Comparison of ENCODE assay signal across 18 cellular contexts in genomic region chr14:61417890-61418455, GRCh38.
DNase-seq lines count a peak whose midpoint lies in the region; ATAC-seq and TF ChIP-seq lines count a peak whose summit lies in the region.
"Had no signal": no experiment of that assay in that cellular context is flagged by ENCODE, and none has a peak within 500 bp of the region (broad histone marks: within the 10 kb centered on the region; RNA-seq: fewer than 3 reads in every experiment).

No MANE protein-coding gene starts in this region.

- POLR2A ChIA-PET in activated CD4-positive, alpha-beta T cell treated with anti-CD3 and anti-CD28 coated beads, Interleukin-2, amount 10 ng/mL, durations not matched to agents 7 days and 5 days (lab: Charles Lee) = no interaction called here
- POLR2A ChIA-PET in CD4-positive, alpha-beta memory T cell (lab: Charles Lee; ENCODE audit: partially characterized antibody) = interaction anchor here (1.1 to 2.9 kb wide), 3 partner anchors 13 to 96 kb away, joined by 3 to 13 read pairs (median 5); partner anchors contain the start of gene PRKCH
- POLR2A ChIA-PET in activated naive CD8-positive, alpha-beta T cell treated with anti-CD3 and anti-CD28 coated beads, Interleukin-2, amount 10 ng/mL, durations not matched to agents 7 days and 5 days (lab: Charles Lee) = interaction anchor here (0.9 to 1.2 kb wide), 3 partner anchors 13 to 97 kb away, joined by 3 to 4 read pairs (median 4); partner anchors contain the start of gene PRKCH

- no peak for DNase-seq in activated CD4-positive, alpha-beta T cell treated with anti-CD3 and anti-CD28 coated beads, Interleukin-2, amount 10 ng/mL, durations not matched to agents 7 days and 5 days
- DNase-seq in activated CD4-positive, alpha-beta T cell treated with anti-CD3 and anti-CD28 coated beads for 48 hours = no peak
- DNase-seq in CD4-positive, alpha-beta memory T cell = no peak
- no peak for DNase-seq in activated naive CD8-positive, alpha-beta T cell treated with anti-CD3 and anti-CD28 coated beads, Interleukin-2, amount 10 ng/mL, durations not matched to agents 7 days and 5 days
- no peak for DNase-seq in natural killer cell treated with Interleukin-12 subunit alpha and Interleukin-12 subunit beta and Interleukin-15 and Interleukin-18, amount 100 ng/mL, for 72 hours (ENCODE audit: low spot score)
- no peak for DNase-seq in amygdala (lab: John Stamatoyannopoulos, UW)
- DNase-seq in coronary artery (ENCODE audit: low spot score) = no peak
- DNase-seq: activated CD4-positive, alpha-beta T cell treated with anti-CD3 and anti-CD28 coated beads, Interleukin-2, amount 50 U/mL, for 4 hours; body of pancreas; dorsolateral prefrontal cortex; head of caudate nucleus; KG1; NCI-H1092 treated with DMSO at 0.1 percent for 48 hours had no signal

- H3K4me1 Mint-ChIP-seq in activated CD4-positive, alpha-beta T cell treated with anti-CD3 and anti-CD28 coated beads, Interleukin-2, amount 10 ng/mL, durations not matched to agents 7 days and 5 days = peaks cover 9% of the 10 kb centered on the region
- H3K4me1 Mint-ChIP-seq in CD4-positive, alpha-beta memory T cell = peaks cover 0 to 67% (median 33%) of the 10 kb centered on the region in 4 donors
- H3K4me1 Mint-ChIP-seq in activated naive CD8-positive, alpha-beta T cell treated with anti-CD3 and anti-CD28 coated beads, Interleukin-2, amount 10 ng/mL, durations not matched to agents 7 days and 5 days = peaks cover 72% of the 10 kb centered on the region
- peaks cover 9 to 62% of the 10 kb centered on the region in 2 donors for H3K4me1 Mint-ChIP-seq in natural killer cell treated with Interleukin-12 subunit alpha and Interleukin-12 subunit beta and Interleukin-15 and Interleukin-18, amount 100 ng/mL, for 72 hours (ENCODE audit: low read depth in 2 of 2)

- no peaks in the 10 kb centered on the region for H3K27me3 ChIP-seq in CD4-positive, alpha-beta memory T cell (ENCODE audit: insufficient read depth, low read length)
- H3K27me3 ChIP-seq: body of pancreas, SJSA1 had no signal

- no peak overlapping the region for H3K4me3 Mint-ChIP-seq in activated CD4-positive, alpha-beta T cell treated with anti-CD3 and anti-CD28 coated beads, Interleukin-2, amount 10 ng/mL, durations not matched to agents 7 days and 5 days
- H3K4me3 Mint-ChIP-seq in CD4-positive, alpha-beta memory T cell = peak overlapping the region in 7 of 8 donors; percentile 19 to 74 (median 41)
- peak overlapping the region; percentile 61 for H3K4me3 Mint-ChIP-seq in activated naive CD8-positive, alpha-beta T cell treated with anti-CD3 and anti-CD28 coated beads, Interleukin-2, amount 10 ng/mL, durations not matched to agents 7 days and 5 days
- H3K4me3 Mint-ChIP-seq in natural killer cell treated with Interleukin-12 subunit alpha and Interleukin-12 subunit beta and Interleukin-15 and Interleukin-18, amount 100 ng/mL, for 72 hours = peak overlapping the region; percentile 61
- H3K4me3 Mint-ChIP-seq: neural crest cell; stimulated activated memory B cell treated with anti-CD40 and anti-IgM and Interleukin-4, amounts not matched to agents 10 μg/mL and 1 μg/mL and 100 μg/mL, for 72 hours had no signal

- H3K4me1 ChIP-seq in CD4-positive, alpha-beta memory T cell (ENCODE audit: insufficient read depth, low read length) = peaks cover 98% of the 10 kb centered on the region
- H3K4me1 ChIP-seq: body of pancreas had no signal

- no peaks in the 10 kb centered on the region for H3K27me3 Mint-ChIP-seq in activated CD4-positive, alpha-beta T cell treated with anti-CD3 and anti-CD28 coated beads, Interleukin-2, amount 10 ng/mL, durations not matched to agents 7 days and 5 days
- no peaks in the 10 kb centered on the region for H3K27me3 Mint-ChIP-seq in CD4-positive, alpha-beta memory T cell
- H3K27me3 Mint-ChIP-seq in activated naive CD8-positive, alpha-beta T cell treated with anti-CD3 and anti-CD28 coated beads, Interleukin-2, amount 10 ng/mL, durations not matched to agents 7 days and 5 days = no peaks in the 10 kb centered on the region
- H3K27me3 Mint-ChIP-seq in natural killer cell treated with Interleukin-12 subunit alpha and Interleukin-12 subunit beta and Interleukin-15 and Interleukin-18, amount 100 ng/mL, for 72 hours = no peaks in the 10 kb centered on the region
- H3K27me3 Mint-ChIP-seq: stimulated activated memory B cell treated with anti-CD40 and anti-IgM and Interleukin-4, amounts not matched to agents 10 μg/mL and 1 μg/mL and 100 μg/mL, for 72 hours had no signal

- peaks cover 4% of the 10 kb centered on the region for H3K9me3 Mint-ChIP-seq in activated CD4-positive, alpha-beta T cell treated with anti-CD3 and anti-CD28 coated beads, Interleukin-2, amount 10 ng/mL, durations not matched to agents 7 days and 5 days
- H3K9me3 Mint-ChIP-seq in CD4-positive, alpha-beta memory T cell = no peaks in the 10 kb centered on the region
- no peaks in the 10 kb centered on the region for H3K9me3 Mint-ChIP-seq in activated naive CD8-positive, alpha-beta T cell treated with anti-CD3 and anti-CD28 coated beads, Interleukin-2, amount 10 ng/mL, durations not matched to agents 7 days and 5 days
- H3K9me3 Mint-ChIP-seq in natural killer cell treated with Interleukin-12 subunit alpha and Interleukin-12 subunit beta and Interleukin-15 and Interleukin-18, amount 100 ng/mL, for 72 hours = no peaks in the 10 kb centered on the region
- H3K9me3 Mint-ChIP-seq: neural crest cell; stimulated activated memory B cell treated with anti-CD40 and anti-IgM and Interleukin-4, amounts not matched to agents 10 μg/mL and 1 μg/mL and 100 μg/mL, for 72 hours had no signal

- intact Hi-C loops in CD4-positive, alpha-beta memory T cell (cut with micrococcal nuclease) = loop anchor here (2.0 kb wide), 1 partner anchor 15 kb away; no protein-coding TSS in a partner anchor

- H3K4me3 ChIP-seq in CD4-positive, alpha-beta memory T cell (ENCODE audit: low read length in 2 of 2) = no peak overlapping the region
- H3K4me3 ChIP-seq in coronary artery = no peak overlapping the region
- H3K4me3 ChIP-seq: body of pancreas, dorsolateral prefrontal cortex, SJSA1 had no signal

- no peak overlapping the region for H3K27ac ChIP-seq in CD4-positive, alpha-beta memory T cell (ENCODE audit: low read depth, low read length)
- H3K27ac ChIP-seq in coronary artery = peak overlapping the region in 1 of 2 donors; percentile 24
- H3K27ac ChIP-seq: body of pancreas, HL-60, SJSA1 had no signal

- no peaks in the 10 kb centered on the region for H3K36me3 ChIP-seq in CD4-positive, alpha-beta memory T cell (ENCODE audit: insufficient read depth, low read length)
- H3K36me3 ChIP-seq: SJSA1 had no signal

- CTCF ChIA-PET in activated CD4-positive, alpha-beta T cell treated with anti-CD3 and anti-CD28 coated beads, Interleukin-2, amount 10 ng/mL, durations not matched to agents 7 days and 5 days (lab: Charles Lee) = interaction anchor here (0.6 to 0.7 kb wide), 2 partner anchors 33 to 236 kb away, joined by 3 read pairs; no protein-coding TSS in a partner anchor
- CTCF ChIA-PET in CD4-positive, alpha-beta memory T cell (lab: Charles Lee; ENCODE audit: partially characterized antibody) = no interaction called here

- H3K36me3 Mint-ChIP-seq in activated CD4-positive, alpha-beta T cell treated with anti-CD3 and anti-CD28 coated beads, Interleukin-2, amount 10 ng/mL, durations not matched to agents 7 days and 5 days (ENCODE audit: low read depth) = peaks cover 47% of the 10 kb centered on the region
- H3K36me3 Mint-ChIP-seq in CD4-positive, alpha-beta memory T cell = peaks cover 9 to 18% of the 10 kb centered on the region in 2 donors
- peaks cover 38% of the 10 kb centered on the region for H3K36me3 Mint-ChIP-seq in activated naive CD8-positive, alpha-beta T cell treated with anti-CD3 and anti-CD28 coated beads, Interleukin-2, amount 10 ng/mL, durations not matched to agents 7 days and 5 days
- no peaks in the 10 kb centered on the region for H3K36me3 Mint-ChIP-seq in natural killer cell treated with Interleukin-12 subunit alpha and Interleukin-12 subunit beta and Interleukin-15 and Interleukin-18, amount 100 ng/mL, for 72 hours
- H3K36me3 Mint-ChIP-seq: stimulated activated memory B cell treated with anti-CD40 and anti-IgM and Interleukin-4, amounts not matched to agents 10 μg/mL and 1 μg/mL and 100 μg/mL, for 72 hours had no signal

- peak overlapping the region; percentile 42 for H3K27ac Mint-ChIP-seq in activated CD4-positive, alpha-beta T cell treated with anti-CD3 and anti-CD28 coated beads, Interleukin-2, amount 10 ng/mL, durations not matched to agents 7 days and 5 days
- H3K27ac Mint-ChIP-seq in CD4-positive, alpha-beta memory T cell = peak overlapping the region in 6 of 7 donors; percentile 67 to 89 (median 78)
- peak overlapping the region; percentile 80 for H3K27ac Mint-ChIP-seq in activated naive CD8-positive, alpha-beta T cell treated with anti-CD3 and anti-CD28 coated beads, Interleukin-2, amount 10 ng/mL, durations not matched to agents 7 days and 5 days
- H3K27ac Mint-ChIP-seq in natural killer cell treated with Interleukin-12 subunit alpha and Interleukin-12 subunit beta and Interleukin-15 and Interleukin-18, amount 100 ng/mL, for 72 hours = no peak overlapping the region
- H3K27ac Mint-ChIP-seq: stimulated activated memory B cell treated with anti-CD40 and anti-IgM and Interleukin-4, amounts not matched to agents 10 μg/mL and 1 μg/mL and 100 μg/mL, for 72 hours had no signal

- TF ChIP-seq CTCF in coronary artery (IDR thresholded peaks at IDR 0.05) = no peak

- H3K9me3 ChIP-seq in CD4-positive, alpha-beta memory T cell (ENCODE audit: control insufficient read depth in 1 of 2, low read length in 2 of 2) = no peaks in the 10 kb centered on the region
- H3K9me3 ChIP-seq: body of pancreas, SJSA1 had no signal

- ATAC-seq in activated naive CD8-positive, alpha-beta T cell treated with anti-CD3 and anti-CD28 coated beads, Interleukin-2, amount 10 ng/mL, durations not matched to agents 7 days and 5 days (ENCODE audit: low read depth) = no peak
- ATAC-seq in natural killer cell treated with Interleukin-12 subunit alpha and Interleukin-12 subunit beta and Interleukin-15 and Interleukin-18, amount 100 ng/mL, for 72 hours = no peak
- ATAC-seq in activated CD4-positive, CD25-positive, alpha-beta regulatory T cell treated with anti-CD3 and anti-CD28 coated beads, Interleukin-2, amount 50 U/mL, for 24 hours = no peak
- ATAC-seq: body of pancreas; stimulated activated memory B cell treated with anti-CD40 and anti-IgM and Interleukin-4, amounts not matched to agents 10 μg/mL and 1 μg/mL and 100 μg/mL, for 72 hours had no signal

Comparison
In these comparisons a context has a peak if more than half of its experiments do, and no peak if none do; other contexts are left out.
1. H3K27ac Mint-ChIP-seq: peak in activated CD4-positive, alpha-beta T cell treated with anti-CD3 and anti-CD28 coated beads, Interleukin-2, amount 10 ng/mL, durations not matched to agents 7 days and 5 days (single experiment), CD4-positive, alpha-beta memory T cell (6 of 7) and activated naive CD8-positive, alpha-beta T cell treated with anti-CD3 and anti-CD28 coated beads, Interleukin-2, amount 10 ng/mL, durations not matched to agents 7 days and 5 days (single experiment); none in natural killer cell treated with Interleukin-12 subunit alpha and Interleukin-12 subunit beta and Interleukin-15 and Interleukin-18, amount 100 ng/mL, for 72 hours (0 of 2).